15 cellular contexts compared by ENCODE assay signal in the genomic region with DNA sequence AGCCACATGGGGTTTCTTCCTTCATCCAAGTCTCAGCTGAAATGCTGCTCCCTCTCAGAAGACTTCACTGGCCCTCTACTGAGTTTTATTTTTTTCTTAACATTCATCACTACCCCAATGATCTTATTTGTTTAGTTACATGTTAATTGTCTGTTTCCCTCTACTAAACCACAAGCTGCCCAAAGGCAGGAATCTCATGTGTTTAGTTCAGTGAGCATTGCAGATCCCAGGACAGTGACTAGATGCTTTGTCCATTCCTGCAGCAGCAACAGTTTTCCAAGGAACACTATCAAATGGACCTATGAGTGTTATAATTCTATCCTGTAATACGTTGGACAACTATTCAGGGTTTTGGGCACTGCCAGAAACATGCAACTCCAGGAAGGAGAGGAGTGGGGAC.
DNase-seq lines count a peak whose midpoint lies in the region; ATAC-seq and TF ChIP-seq lines count a peak whose summit lies in the region.
"Had no signal": no experiment of that assay in that cellular context is flagged by ENCODE, and none has a peak within 500 bp of the region (broad histone marks: within the 10 kb centered on the region; RNA-seq: fewer than 3 reads in every experiment).

No MANE protein-coding gene starts in this region.

- H3K4me3 Mint-ChIP-seq in brain: no peak overlapping the region
- H3K4me3 Mint-ChIP-seq in nephron progenitor cell: peak overlapping the region; percentile 22
- no peak overlapping the region for H3K4me3 Mint-ChIP-seq in activated naive CD4-positive, alpha-beta T cell treated with anti-CD3 and anti-CD28 coated beads for 36 hours
- H3K4me3 Mint-ChIP-seq: B cell; CD4-positive, CD25-positive, alpha-beta regulatory T cell; CD8-positive, alpha-beta T cell had no signal

- H3K4me1 Mint-ChIP-seq in brain (peaks cover 58% of the 10 kb centered on the region), nephron progenitor cell (peaks cover 80% of the 10 kb centered on the region)
- H3K4me1 Mint-ChIP-seq in activated naive CD4-positive, alpha-beta T cell treated with anti-CD3 and anti-CD28 coated beads for 36 hours (ENCODE audit: low read depth): no peaks in the 10 kb centered on the region
- H3K4me1 Mint-ChIP-seq: B cell had no signal

- DNase-seq in foreskin melanocyte: peak; percentile 73
- no peak for DNase-seq in nephron progenitor cell
- no peak for DNase-seq in activated naive CD4-positive, alpha-beta T cell treated with anti-CD3 and anti-CD28 coated beads for 36 hours
- DNase-seq: Caco-2; CD4-positive, CD25-positive, alpha-beta regulatory T cell; CD8-positive, alpha-beta T cell; DMS153; DND-41; GM23248; H7; HCEC 1CT had no signal

- H3K27me3 Mint-ChIP-seq in brain (peaks cover 4% of the 10 kb centered on the region), nephron progenitor cell (ENCODE audit: low read depth, poor library complexity) (peaks cover 19% of the 10 kb centered on the region)
- H3K27me3 Mint-ChIP-seq in activated naive CD4-positive, alpha-beta T cell treated with anti-CD3 and anti-CD28 coated beads for 36 hours (ENCODE audit: low read depth): peaks cover 7% of the 10 kb centered on the region

- intact Hi-C loops in activated naive CD4-positive, alpha-beta T cell treated with anti-CD3 and anti-CD28 coated beads for 36 hours (cut with micrococcal nuclease): no loop called here

- H3K27ac Mint-ChIP-seq in brain (peak overlapping the region in 4 of 5 experiments; percentile 12 to 98 (median 61)), nephron progenitor cell (no peak overlapping the region)
- no peak overlapping the region for H3K27ac Mint-ChIP-seq in activated naive CD4-positive, alpha-beta T cell treated with anti-CD3 and anti-CD28 coated beads for 36 hours
- H3K27ac Mint-ChIP-seq: B cell; CD4-positive, CD25-positive, alpha-beta regulatory T cell; CD8-positive, alpha-beta T cell had no signal

- H3K9me3 Mint-ChIP-seq in brain (no peaks in the 10 kb centered on the region), nephron progenitor cell (no peaks in the 10 kb centered on the region)
- H3K9me3 Mint-ChIP-seq in activated naive CD4-positive, alpha-beta T cell treated with anti-CD3 and anti-CD28 coated beads for 36 hours: no peaks in the 10 kb centered on the region
- H3K9me3 Mint-ChIP-seq: CD8-positive, alpha-beta T cell had no signal

- ATAC-seq in HG03196 (IDR thresholded peaks at IDR 0.05; ENCODE audit: unreplicated experiment) (no peak), GM19324 (IDR thresholded peaks at IDR 0.05; ENCODE audit: low FRiP score, unreplicated experiment) (no peak)
- ATAC-seq: CD8-positive, alpha-beta T cell had no signal

- CTCF ChIA-PET in activated naive CD4-positive, alpha-beta T cell treated with anti-CD3 and anti-CD28 coated beads for 36 hours (lab: Charles Lee): interaction anchor here (0.6 kb wide), 1 partner anchor 52 kb away, joined by 3 read pairs; no protein-coding TSS in a partner anchor

- no peaks in the 10 kb centered on the region for H3K36me3 Mint-ChIP-seq in brain
- no peaks in the 10 kb centered on the region for H3K36me3 Mint-ChIP-seq in nephron progenitor cell (ENCODE audit: low read depth)
- H3K36me3 Mint-ChIP-seq in activated naive CD4-positive, alpha-beta T cell treated with anti-CD3 and anti-CD28 coated beads for 36 hours (ENCODE audit: low read depth): no peaks in the 10 kb centered on the region
- H3K36me3 Mint-ChIP-seq: CD4-positive, CD25-positive, alpha-beta regulatory T cell; CD8-positive, alpha-beta T cell had no signal

- TF ChIP-seq CTCF in brain (conservative IDR thresholded peaks at IDR 0.05) (no peak), nephron progenitor cell (IDR thresholded peaks at IDR 0.05) (no peak)

Comparison
In these comparisons a context has a peak if more than half of its experiments do, and no peak if none do; other contexts are left out.
1. H3K27ac Mint-ChIP-seq: peak in brain (4 of 5); none in nephron progenitor cell (single experiment) and activated naive CD4-positive, alpha-beta T cell treated with anti-CD3 and anti-CD28 coated beads for 36 hours (single experiment).